In the genomic region with DNA sequence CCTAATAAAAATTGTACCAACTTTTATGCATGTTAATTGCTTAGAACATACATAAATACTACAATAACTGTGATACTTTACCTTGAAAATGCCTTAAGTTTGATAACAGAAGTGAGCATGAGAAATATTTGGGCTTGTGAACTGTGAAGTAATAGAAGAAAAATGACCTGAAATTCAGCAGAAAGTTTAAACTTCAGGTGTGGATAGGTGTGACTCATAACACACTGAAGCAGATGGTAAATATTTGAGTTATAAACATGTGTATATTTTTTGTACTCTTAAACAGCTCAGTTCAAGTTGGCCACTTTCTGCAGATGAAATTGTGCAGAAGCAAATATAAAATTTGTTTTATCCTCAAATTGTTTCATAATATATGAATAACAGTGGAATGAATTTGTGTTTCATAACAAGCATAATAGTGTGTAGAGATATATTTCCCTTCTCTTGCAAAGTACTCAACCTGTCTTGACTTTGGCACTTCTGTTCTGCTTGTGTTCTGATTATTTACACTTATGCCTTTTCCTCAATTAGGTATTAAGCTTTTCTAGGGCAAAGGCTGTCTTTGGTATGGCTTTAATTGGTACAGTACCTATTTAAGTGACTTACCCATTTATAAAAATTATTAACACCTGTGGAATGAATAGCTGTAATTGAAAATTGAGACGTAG, we compare ENCODE assay signal across 1 cellular context.
TF ChIP-seq lines count a peak whose summit lies in the region.

No MANE protein-coding gene starts in this region.

TF ChIP-seq in SK-N-SH, 30 proteins besides CTCF, POLR2A, EP300 and RAD21 (continued from another document):
- TF ChIP-seq TEAD4 (IDR thresholded peaks at IDR 0.05; ENCODE audit: borderline replicate concordance, insufficient read depth) = no peak
- TF ChIP-seq, protein P1, sequence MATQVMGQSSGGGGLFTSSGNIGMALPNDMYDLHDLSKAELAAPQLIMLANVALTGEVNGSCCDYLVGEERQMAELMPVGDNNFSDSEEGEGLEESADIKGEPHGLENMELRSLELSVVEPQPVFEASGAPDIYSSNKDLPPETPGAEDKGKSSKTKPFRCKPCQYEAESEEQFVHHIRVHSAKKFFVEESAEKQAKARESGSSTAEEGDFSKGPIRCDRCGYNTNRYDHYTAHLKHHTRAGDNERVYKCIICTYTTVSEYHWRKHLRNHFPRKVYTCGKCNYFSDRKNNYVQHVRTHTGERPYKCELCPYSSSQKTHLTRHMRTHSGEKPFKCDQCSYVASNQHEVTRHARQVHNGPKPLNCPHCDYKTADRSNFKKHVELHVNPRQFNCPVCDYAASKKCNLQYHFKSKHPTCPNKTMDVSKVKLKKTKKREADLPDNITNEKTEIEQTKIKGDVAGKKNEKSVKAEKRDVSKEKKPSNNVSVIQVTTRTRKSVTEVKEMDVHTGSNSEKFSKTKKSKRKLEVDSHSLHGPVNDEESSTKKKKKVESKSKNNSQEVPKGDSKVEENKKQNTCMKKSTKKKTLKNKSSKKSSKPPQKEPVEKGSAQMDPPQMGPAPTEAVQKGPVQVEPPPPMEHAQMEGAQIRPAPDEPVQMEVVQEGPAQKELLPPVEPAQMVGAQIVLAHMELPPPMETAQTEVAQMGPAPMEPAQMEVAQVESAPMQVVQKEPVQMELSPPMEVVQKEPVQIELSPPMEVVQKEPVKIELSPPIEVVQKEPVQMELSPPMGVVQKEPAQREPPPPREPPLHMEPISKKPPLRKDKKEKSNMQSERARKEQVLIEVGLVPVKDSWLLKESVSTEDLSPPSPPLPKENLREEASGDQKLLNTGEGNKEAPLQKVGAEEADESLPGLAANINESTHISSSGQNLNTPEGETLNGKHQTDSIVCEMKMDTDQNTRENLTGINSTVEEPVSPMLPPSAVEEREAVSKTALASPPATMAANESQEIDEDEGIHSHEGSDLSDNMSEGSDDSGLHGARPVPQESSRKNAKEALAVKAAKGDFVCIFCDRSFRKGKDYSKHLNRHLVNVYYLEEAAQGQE (IDR thresholded peaks at IDR 0.05; ENCODE audit: low read depth, low read length) = no peak
- TF ChIP-seq SIN3A (IDR thresholded peaks at IDR 0.05; ENCODE audit: borderline replicate concordance, low read depth, low read length) = no peak
- no peak for TF ChIP-seq GATA2 (CRISPR knock-in tag; IDR thresholded peaks at IDR 0.05)
- no peak for TF ChIP-seq RXRA (IDR thresholded peaks at IDR 0.05; ENCODE audit: borderline replicate concordance, low read depth)
- TF ChIP-seq, protein P2, sequence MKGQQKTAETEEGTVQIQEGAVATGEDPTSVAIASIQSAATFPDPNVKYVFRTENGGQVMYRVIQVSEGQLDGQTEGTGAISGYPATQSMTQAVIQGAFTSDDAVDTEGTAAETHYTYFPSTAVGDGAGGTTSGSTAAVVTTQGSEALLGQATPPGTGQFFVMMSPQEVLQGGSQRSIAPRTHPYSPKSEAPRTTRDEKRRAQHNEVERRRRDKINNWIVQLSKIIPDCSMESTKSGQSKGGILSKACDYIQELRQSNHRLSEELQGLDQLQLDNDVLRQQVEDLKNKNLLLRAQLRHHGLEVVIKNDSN (IDR thresholded peaks at IDR 0.05; ENCODE audit: borderline replicate concordance, low read depth) = no peak
- no peak for TF ChIP-seq POLR2AphosphoS5 (IDR thresholded peaks at IDR 0.05; ENCODE audit: low read depth, low read length)
- TF ChIP-seq TAF1 (IDR thresholded peaks at IDR 0.05; ENCODE audit: borderline replicate concordance, low read depth, low read length) = no peak
- TF ChIP-seq USF2 (IDR thresholded peaks at IDR 0.05; ENCODE audit: borderline replicate concordance, low read depth, low read length) = no peak
- no peak for TF ChIP-seq SMC3 (IDR thresholded peaks at IDR 0.05; ENCODE audit: low read depth, low read length)
- TF ChIP-seq FOXM1 (IDR thresholded peaks at IDR 0.05; ENCODE audit: low read depth) = no peak
- TF ChIP-seq EZH2phosphoT487 (IDR thresholded peaks at IDR 0.05; ENCODE audit: borderline replicate concordance, low read depth) = no peak
- TF ChIP-seq, protein P3, sequence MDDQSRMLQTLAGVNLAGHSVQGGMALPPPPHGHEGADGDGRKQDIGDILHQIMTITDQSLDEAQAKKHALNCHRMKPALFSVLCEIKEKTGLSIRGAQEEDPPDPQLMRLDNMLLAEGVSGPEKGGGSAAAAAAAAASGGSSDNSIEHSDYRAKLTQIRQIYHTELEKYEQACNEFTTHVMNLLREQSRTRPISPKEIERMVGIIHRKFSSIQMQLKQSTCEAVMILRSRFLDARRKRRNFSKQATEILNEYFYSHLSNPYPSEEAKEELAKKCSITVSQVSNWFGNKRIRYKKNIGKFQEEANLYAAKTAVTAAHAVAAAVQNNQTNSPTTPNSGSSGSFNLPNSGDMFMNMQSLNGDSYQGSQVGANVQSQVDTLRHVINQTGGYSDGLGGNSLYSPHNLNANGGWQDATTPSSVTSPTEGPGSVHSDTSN (IDR thresholded peaks at IDR 0.05) = no peak
- no peak for TF ChIP-seq FOSL2 (IDR thresholded peaks at IDR 0.05; ENCODE audit: borderline replicate concordance, low read depth)
